Comparison of ENCODE assay signal across 7 cellular contexts in genomic region chr6:33964387-33964786, GRCh38.
"Had no signal": no experiment of that assay in that cellular context is flagged by ENCODE, and none has a peak within 500 bp of the region (broad histone marks: within the 10 kb centered on the region; RNA-seq: fewer than 3 reads in every experiment).

No MANE protein-coding gene starts in this region.

- H3K9me3 ChIP-seq: HAP-1 had no signal

- H3K4me3 Mint-ChIP-seq: GM23338 had no signal

- H3K27ac Mint-ChIP-seq: GM23338 had no signal

- H3K36me3 ChIP-seq: HAP-1 had no signal

- H3K9ac ChIP-seq: KMS-11 had no signal

- H3K4me1 ChIP-seq: HAP-1 had no signal

- H3K4me1 Mint-ChIP-seq: GM23338 had no signal

- DNase-seq: H7, IMR-90, KBM-7 had no signal

- ATAC-seq: GM23338, HCT116 had no signal

- H3K27ac ChIP-seq: KMS-11 had no signal

- H3K4me3 ChIP-seq: GM23338, HAP-1 had no signal
